In the genomic region with DNA sequence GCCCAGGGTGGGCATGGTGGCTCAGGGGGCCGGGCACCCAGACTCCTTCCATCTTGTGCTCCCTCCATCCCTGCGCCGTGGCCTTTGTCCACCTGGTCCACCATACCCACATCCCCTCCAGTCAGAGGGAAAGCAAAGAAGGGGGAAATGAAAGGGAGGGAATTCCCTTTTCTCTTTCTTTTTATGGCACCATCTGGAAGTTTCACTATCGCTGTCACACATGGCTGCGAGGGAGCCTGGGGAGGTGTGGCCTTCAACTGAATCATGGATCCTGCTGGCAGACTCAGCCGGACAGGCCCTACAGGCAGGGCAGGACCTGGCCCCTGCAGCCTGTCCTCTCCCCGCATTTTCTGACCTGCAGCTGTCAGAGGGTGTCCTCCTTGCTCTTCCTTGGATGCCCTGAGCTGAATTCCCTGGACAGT, we compare ENCODE assay signal across 1 cellular context.
TF ChIP-seq lines count a peak whose summit lies in the region.

No MANE protein-coding gene starts in this region.

TF ChIP-seq in GM12878, 131 proteins besides CTCF, POLR2A, EP300 and RAD21 (continued from another document and continues in another):
- TF ChIP-seq, protein P1, sequence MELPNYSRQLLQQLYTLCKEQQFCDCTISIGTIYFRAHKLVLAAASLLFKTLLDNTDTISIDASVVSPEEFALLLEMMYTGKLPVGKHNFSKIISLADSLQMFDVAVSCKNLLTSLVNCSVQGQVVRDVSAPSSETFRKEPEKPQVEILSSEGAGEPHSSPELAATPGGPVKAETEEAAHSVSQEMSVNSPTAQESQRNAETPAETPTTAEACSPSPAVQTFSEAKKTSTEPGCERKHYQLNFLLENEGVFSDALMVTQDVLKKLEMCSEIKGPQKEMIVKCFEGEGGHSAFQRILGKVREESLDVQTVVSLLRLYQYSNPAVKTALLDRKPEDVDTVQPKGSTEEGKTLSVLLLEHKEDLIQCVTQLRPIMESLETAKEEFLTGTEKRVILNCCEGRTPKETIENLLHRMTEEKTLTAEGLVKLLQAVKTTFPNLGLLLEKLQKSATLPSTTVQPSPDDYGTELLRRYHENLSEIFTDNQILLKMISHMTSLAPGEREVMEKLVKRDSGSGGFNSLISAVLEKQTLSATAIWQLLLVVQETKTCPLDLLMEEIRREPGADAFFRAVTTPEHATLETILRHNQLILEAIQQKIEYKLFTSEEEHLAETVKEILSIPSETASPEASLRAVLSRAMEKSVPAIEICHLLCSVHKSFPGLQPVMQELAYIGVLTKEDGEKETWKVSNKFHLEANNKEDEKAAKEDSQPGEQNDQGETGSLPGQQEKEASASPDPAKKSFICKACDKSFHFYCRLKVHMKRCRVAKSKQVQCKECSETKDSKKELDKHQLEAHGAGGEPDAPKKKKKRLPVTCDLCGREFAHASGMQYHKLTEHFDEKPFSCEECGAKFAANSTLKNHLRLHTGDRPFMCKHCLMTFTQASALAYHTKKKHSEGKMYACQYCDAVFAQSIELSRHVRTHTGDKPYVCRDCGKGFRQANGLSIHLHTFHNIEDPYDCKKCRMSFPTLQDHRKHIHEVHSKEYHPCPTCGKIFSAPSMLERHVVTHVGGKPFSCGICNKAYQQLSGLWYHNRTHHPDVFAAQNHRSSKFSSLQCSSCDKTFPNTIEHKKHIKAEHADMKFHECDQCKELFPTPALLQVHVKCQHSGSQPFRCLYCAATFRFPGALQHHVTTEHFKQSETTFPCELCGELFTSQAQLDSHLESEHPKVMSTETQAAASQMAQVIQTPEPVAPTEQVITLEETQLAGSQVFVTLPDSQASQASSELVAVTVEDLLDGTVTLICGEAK (IDR thresholded peaks at IDR 0.05; ENCODE audit: borderline replicate concordance), result no peak
- TF ChIP-seq MYB (IDR thresholded peaks at IDR 0.05; ENCODE audit: borderline replicate concordance, low read depth, low read length) (no peak), ZBTB33 (IDR thresholded peaks at IDR 0.05) (no peak), EGR1 (IDR thresholded peaks at IDR 0.05; ENCODE audit: borderline replicate concordance in 1 of 2, low read depth in 2 of 2, low read length in 2 of 2) (no peak; a peak in 1 of 3 replicates), IRF4 (IDR thresholded peaks at IDR 0.05; ENCODE audit: low read depth, low read length) (peak; percentile 91), KAT2A (conservative IDR thresholded peaks at IDR 0.05; ENCODE audit: control insufficient read depth, low read depth, low read length) (no peak), SRF (IDR thresholded peaks at IDR 0.05; ENCODE audit: low read depth in 2 of 2, low read length in 2 of 2) (no peak), IKZF1 (conservative IDR thresholded peaks at IDR 0.05) (peak; percentile 96), CREB1 (IDR thresholded peaks at IDR 0.05; ENCODE audit: low read depth) (0 out of 2 replicates have a peak, but pooled peaks have one; percentile 54), SIN3A (IDR thresholded peaks at IDR 0.05; ENCODE audit: low read depth, low read length) (no peak), KLF5 (IDR thresholded peaks at IDR 0.05; ENCODE audit: partially characterized antibody) (no peak), POLR2AphosphoS5 (IDR thresholded peaks at IDR 0.05; ENCODE audit: low read length) (no peak), CBFB (IDR thresholded peaks at IDR 0.05; ENCODE audit: low read depth) (0 out of 2 replicates have a peak, but pooled peaks have one; percentile 54), ZNF384 (IDR thresholded peaks at IDR 0.05; ENCODE audit: borderline replicate concordance, low read depth, low read length) (no peak), USF2 (IDR thresholded peaks at IDR 0.05; ENCODE audit: borderline replicate concordance, low read depth, low read length) (no peak), BRCA1 (IDR thresholded peaks at IDR 0.05; ENCODE audit: low read depth, low read length) (no peak), BCL11A (IDR thresholded peaks at IDR 0.05; ENCODE audit: low read depth, low read length) (peak; percentile 92), FOXM1 (IDR thresholded peaks at IDR 0.05; ENCODE audit: low read depth, low read length) (peak; percentile 95), SP1 (IDR thresholded peaks at IDR 0.05; ENCODE audit: low read depth, low read length) (peak; percentile 64), CHD1 (IDR thresholded peaks at IDR 0.05; ENCODE audit: low read depth, low read length) (no peak), NBN (IDR thresholded peaks at IDR 0.05) (peak; percentile 16; the same call in 1 of the 2 replicates), ZNF207 (IDR thresholded peaks at IDR 0.05; ENCODE audit: borderline replicate concordance) (no peak), RELA (IDR thresholded peaks at IDR 0.05; ENCODE audit: borderline replicate concordance, partially characterized antibody) (peak; percentile 81), CREM (IDR thresholded peaks at IDR 0.05; ENCODE audit: low read depth) (peak; percentile 90), ZNF24 (IDR thresholded peaks at IDR 0.05) (no peak), NRF1 (conservative IDR thresholded peaks at IDR 0.05; ENCODE audit: low read depth, low read length) (no peak), SREBF2 (IDR thresholded peaks at IDR 0.05; ENCODE audit: low read length) (no peak), ZNF274 (IDR thresholded peaks at IDR 0.05; ENCODE audit: insufficient read depth, insufficient read length) (no peak), SPI1 (IDR thresholded peaks at IDR 0.05; ENCODE audit: borderline replicate concordance, insufficient read depth, low read depth, low read length) (peak; percentile 89), ESRRA (IDR thresholded peaks at IDR 0.05; ENCODE audit: low read length) (no peak), PAX5 (IDR thresholded peaks at IDR 0.05; ENCODE audit: borderline replicate concordance, low read depth, low read length) (peak; percentile 94), HDAC2 (IDR thresholded peaks at IDR 0.05) (no peak), MEF2B (IDR thresholded peaks at IDR 0.05; ENCODE audit: partially characterized antibody, poor library complexity, severe bottlenecking) (peak; percentile 76), ZSCAN29 (IDR thresholded peaks at IDR 0.05) (no peak), ZNF217 (IDR thresholded peaks at IDR 0.05) (no peak), FOXK2 (IDR thresholded peaks at IDR 0.05) (no peak)
- TF ChIP-seq, protein P2, sequence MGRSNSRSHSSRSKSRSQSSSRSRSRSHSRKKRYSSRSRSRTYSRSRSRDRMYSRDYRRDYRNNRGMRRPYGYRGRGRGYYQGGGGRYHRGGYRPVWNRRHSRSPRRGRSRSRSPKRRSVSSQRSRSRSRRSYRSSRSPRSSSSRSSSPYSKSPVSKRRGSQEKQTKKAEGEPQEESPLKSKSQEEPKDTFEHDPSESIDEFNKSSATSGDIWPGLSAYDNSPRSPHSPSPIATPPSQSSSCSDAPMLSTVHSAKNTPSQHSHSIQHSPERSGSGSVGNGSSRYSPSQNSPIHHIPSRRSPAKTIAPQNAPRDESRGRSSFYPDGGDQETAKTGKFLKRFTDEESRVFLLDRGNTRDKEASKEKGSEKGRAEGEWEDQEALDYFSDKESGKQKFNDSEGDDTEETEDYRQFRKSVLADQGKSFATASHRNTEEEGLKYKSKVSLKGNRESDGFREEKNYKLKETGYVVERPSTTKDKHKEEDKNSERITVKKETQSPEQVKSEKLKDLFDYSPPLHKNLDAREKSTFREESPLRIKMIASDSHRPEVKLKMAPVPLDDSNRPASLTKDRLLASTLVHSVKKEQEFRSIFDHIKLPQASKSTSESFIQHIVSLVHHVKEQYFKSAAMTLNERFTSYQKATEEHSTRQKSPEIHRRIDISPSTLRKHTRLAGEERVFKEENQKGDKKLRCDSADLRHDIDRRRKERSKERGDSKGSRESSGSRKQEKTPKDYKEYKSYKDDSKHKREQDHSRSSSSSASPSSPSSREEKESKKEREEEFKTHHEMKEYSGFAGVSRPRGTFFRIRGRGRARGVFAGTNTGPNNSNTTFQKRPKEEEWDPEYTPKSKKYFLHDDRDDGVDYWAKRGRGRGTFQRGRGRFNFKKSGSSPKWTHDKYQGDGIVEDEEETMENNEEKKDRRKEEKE (IDR thresholded peaks at IDR 0.05), result no peak
- TF ChIP-seq, protein P3, sequence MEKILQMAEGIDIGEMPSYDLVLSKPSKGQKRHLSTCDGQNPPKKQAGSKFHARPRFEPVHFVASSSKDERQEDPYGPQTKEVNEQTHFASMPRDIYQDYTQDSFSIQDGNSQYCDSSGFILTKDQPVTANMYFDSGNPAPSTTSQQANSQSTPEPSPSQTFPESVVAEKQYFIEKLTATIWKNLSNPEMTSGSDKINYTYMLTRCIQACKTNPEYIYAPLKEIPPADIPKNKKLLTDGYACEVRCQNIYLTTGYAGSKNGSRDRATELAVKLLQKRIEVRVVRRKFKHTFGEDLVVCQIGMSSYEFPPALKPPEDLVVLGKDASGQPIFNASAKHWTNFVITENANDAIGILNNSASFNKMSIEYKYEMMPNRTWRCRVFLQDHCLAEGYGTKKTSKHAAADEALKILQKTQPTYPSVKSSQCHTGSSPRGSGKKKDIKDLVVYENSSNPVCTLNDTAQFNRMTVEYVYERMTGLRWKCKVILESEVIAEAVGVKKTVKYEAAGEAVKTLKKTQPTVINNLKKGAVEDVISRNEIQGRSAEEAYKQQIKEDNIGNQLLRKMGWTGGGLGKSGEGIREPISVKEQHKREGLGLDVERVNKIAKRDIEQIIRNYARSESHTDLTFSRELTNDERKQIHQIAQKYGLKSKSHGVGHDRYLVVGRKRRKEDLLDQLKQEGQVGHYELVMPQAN (conservative IDR thresholded peaks at IDR 0.05), result no peak
- TF ChIP-seq, protein P4, sequence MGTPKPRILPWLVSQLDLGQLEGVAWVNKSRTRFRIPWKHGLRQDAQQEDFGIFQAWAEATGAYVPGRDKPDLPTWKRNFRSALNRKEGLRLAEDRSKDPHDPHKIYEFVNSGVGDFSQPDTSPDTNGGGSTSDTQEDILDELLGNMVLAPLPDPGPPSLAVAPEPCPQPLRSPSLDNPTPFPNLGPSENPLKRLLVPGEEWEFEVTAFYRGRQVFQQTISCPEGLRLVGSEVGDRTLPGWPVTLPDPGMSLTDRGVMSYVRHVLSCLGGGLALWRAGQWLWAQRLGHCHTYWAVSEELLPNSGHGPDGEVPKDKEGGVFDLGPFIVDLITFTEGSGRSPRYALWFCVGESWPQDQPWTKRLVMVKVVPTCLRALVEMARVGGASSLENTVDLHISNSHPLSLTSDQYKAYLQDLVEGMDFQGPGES (IDR thresholded peaks at IDR 0.05), result no peak
- TF ChIP-seq, protein P5, sequence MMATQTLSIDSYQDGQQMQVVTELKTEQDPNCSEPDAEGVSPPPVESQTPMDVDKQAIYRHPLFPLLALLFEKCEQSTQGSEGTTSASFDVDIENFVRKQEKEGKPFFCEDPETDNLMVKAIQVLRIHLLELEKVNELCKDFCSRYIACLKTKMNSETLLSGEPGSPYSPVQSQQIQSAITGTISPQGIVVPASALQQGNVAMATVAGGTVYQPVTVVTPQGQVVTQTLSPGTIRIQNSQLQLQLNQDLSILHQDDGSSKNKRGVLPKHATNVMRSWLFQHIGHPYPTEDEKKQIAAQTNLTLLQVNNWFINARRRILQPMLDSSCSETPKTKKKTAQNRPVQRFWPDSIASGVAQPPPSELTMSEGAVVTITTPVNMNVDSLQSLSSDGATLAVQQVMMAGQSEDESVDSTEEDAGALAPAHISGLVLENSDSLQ (IDR thresholded peaks at IDR 0.05), result no peak
- TF ChIP-seq, protein P6, sequence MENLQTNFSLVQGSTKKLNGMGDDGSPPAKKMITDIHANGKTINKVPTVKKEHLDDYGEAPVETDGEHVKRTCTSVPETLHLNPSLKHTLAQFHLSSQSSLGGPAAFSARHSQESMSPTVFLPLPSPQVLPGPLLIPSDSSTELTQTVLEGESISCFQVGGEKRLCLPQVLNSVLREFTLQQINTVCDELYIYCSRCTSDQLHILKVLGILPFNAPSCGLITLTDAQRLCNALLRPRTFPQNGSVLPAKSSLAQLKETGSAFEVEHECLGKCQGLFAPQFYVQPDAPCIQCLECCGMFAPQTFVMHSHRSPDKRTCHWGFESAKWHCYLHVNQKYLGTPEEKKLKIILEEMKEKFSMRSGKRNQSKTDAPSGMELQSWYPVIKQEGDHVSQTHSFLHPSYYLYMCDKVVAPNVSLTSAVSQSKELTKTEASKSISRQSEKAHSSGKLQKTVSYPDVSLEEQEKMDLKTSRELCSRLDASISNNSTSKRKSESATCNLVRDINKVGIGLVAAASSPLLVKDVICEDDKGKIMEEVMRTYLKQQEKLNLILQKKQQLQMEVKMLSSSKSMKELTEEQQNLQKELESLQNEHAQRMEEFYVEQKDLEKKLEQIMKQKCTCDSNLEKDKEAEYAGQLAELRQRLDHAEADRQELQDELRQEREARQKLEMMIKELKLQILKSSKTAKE (IDR thresholded peaks at IDR 0.05; ENCODE audit: low read depth, poor library complexity, severe bottlenecking), result peak; percentile 45
